Comparison of ENCODE assay signal across 9 cellular contexts in genomic region chr16:80899804-80900592, GRCh38.
A peak's percentile ranks its signal among the peaks of the same experiment; 100 is the strongest.
DNase-seq lines count a peak whose midpoint lies in the region; TF ChIP-seq lines count a peak whose summit lies in the region.
"Had no signal": no experiment of that assay in that cellular context is flagged by ENCODE, and none has a peak within 500 bp of the region (broad histone marks: within the 10 kb centered on the region; RNA-seq: fewer than 3 reads in every experiment).

No MANE protein-coding gene starts in this region.

- H4K20me1 ChIP-seq in fibroblast of lung (ENCODE audit: control insufficient read depth, extremely low read depth, insufficient read depth, low read length) (no peaks in the 10 kb centered on the region), osteoblast (ENCODE audit: insufficient read depth, low read length) (no peaks in the 10 kb centered on the region)

- H3K27ac ChIP-seq in fibroblast of lung (ENCODE audit: insufficient read depth, low read length) (no peak overlapping the region), osteoblast (ENCODE audit: low read depth, low read length) (peak overlapping the region; percentile 66)

- peak in 12 of 14 donors; percentile 5 to 74 (median 30) for DNase-seq in C1 segment of cervical spinal cord (lab: John Stamatoyannopoulos, UW)
- DNase-seq in SHP77 treated with DMSO at 0.1 percent for 48 hours (lab: John Stamatoyannopoulos, UW) = peak; percentile 49
- peak; percentile 86 to 92 for DNase-seq in fibroblast of lung (ENCODE audit: low read depth in 2 of 2)
- peak; percentile 96 for DNase-seq in osteoblast (ENCODE audit: insufficient read length, low spot score, missing footprints)
- no peak for DNase-seq in SW480 (ENCODE audit: low spot score)
- no peak for DNase-seq in NCI-H1105 (lab: John Stamatoyannopoulos, UW)
- no peak for DNase-seq in 8988T
- no peak for DNase-seq in NCI-H774 (lab: John Stamatoyannopoulos, UW)
- DNase-seq: DMS53 had no signal

- H3K27me3 ChIP-seq in fibroblast of lung (ENCODE audit: control insufficient read depth, insufficient read depth, low read length) (no peaks in the 10 kb centered on the region), osteoblast (ENCODE audit: insufficient read depth, low read length) (peaks cover 1% of the 10 kb centered on the region)

- peak overlapping the region; percentile 56 for H2AFZ ChIP-seq in fibroblast of lung (ENCODE audit: low read length)
- peak overlapping the region; percentile 92 for H2AFZ ChIP-seq in osteoblast (ENCODE audit: low read length)

- H3K4me2 ChIP-seq in fibroblast of lung (ENCODE audit: extremely low read depth, insufficient read depth, low read length) (peak overlapping the region; percentile 57), osteoblast (ENCODE audit: insufficient read depth, low read length) (peak overlapping the region; percentile 77)

- H3K79me2 ChIP-seq in fibroblast of lung (ENCODE audit: control insufficient read depth, insufficient read depth, low read length) (no peaks in the 10 kb centered on the region), osteoblast (ENCODE audit: insufficient read depth, low read length) (no peaks in the 10 kb centered on the region)

- peak overlapping the region in 1 of 4 experiments; percentile 7 for H3K4me3 ChIP-seq in fibroblast of lung (replicated peaks in 1 of 4; ENCODE audit: control extremely low read depth in 1 of 4, insufficient read depth in 1 of 4, low read depth in 3 of 4, low read length in 4 of 4)
- peak overlapping the region; percentile 62 for H3K4me3 ChIP-seq in osteoblast (ENCODE audit: insufficient read depth, low read length)

- H3K4me1 ChIP-seq in fibroblast of lung (ENCODE audit: control insufficient read depth, extremely low read depth, insufficient read depth, low read length) = peaks cover 9% of the 10 kb centered on the region
- H3K4me1 ChIP-seq in osteoblast (ENCODE audit: insufficient read depth, low read length) = peaks cover 16% of the 10 kb centered on the region

- TF ChIP-seq CTCF in fibroblast of lung (conservative IDR thresholded peaks at IDR 0.05 in 1 of 2, IDR thresholded peaks at IDR 0.05 in 1 of 2; ENCODE audit: low read depth in 1 of 2, low read length in 2 of 2) (no peak), osteoblast (IDR thresholded peaks at IDR 0.05; ENCODE audit: extremely low read depth, low read depth, low read length) (no peak)

- no peak overlapping the region for H3K9ac ChIP-seq in fibroblast of lung (ENCODE audit: insufficient read depth, low read length)

- H3K9me3 ChIP-seq in fibroblast of lung (ENCODE audit: control insufficient read depth, insufficient read depth, low read depth, low read length) (no peaks in the 10 kb centered on the region), osteoblast (ENCODE audit: low read depth, low read length) (no peaks in the 10 kb centered on the region)

- no peaks in the 10 kb centered on the region for H3K36me3 ChIP-seq in fibroblast of lung (ENCODE audit: control insufficient read depth, insufficient read depth, low read length)
- H3K36me3 ChIP-seq in osteoblast (ENCODE audit: insufficient read depth, low read length) = no peaks in the 10 kb centered on the region

Comparison
In these comparisons a context has a peak if more than half of its experiments do, and no peak if none do; other contexts are left out.
1. DNase-seq: peak in C1 segment of cervical spinal cord (12 of 14), SHP77 treated with DMSO at 0.1 percent for 48 hours (single experiment), fibroblast of lung (2 of 2) and osteoblast (single experiment); none in SW480 (single experiment), NCI-H1105 (single experiment), 8988T (single experiment) and NCI-H774 (single experiment).